Comparison of ENCODE assay signal across 11 cellular contexts in the genomic region with DNA sequence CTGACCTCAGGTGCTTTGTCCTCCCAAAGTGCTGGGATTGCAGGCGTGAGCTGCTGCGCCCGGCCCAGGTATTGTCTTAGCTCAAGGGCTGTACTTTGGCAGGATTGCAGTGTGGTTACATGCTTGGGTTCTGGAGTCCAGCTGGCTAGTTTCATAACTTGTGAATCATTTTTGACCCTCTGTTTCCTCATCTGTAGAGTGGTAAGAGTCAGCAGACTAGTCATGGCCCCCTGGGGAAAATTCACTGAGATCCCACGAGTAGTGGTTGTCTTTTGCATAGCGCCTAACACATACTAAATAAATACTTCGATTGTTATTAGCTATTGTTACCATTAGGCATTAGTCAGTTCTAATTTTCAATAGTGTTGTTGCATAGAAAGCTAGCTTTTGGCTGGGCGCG. TPM values are rescaled to one million over a fixed set of nuclear protein-coding genes. Genes with fewer than 3 reads are reported as not detected.
DNase-seq lines count a peak whose midpoint lies in the region; ATAC-seq and TF ChIP-seq lines count a peak whose summit lies in the region.
"Had no signal": no experiment of that assay in that cellular context is flagged by ENCODE, and none has a peak within 500 bp of the region (broad histone marks: within the 10 kb centered on the region; RNA-seq: fewer than 3 reads in every experiment).

No MANE protein-coding gene starts in this region.

- DNase-seq in T1000 (lab: John Stamatoyannopoulos, UW) (peak; percentile 81), left lobe of liver (ENCODE audit: low spot score) (no peak), middle frontal gyrus (ENCODE audit: extremely low spot score, low spot score) (no peak), MM.1S (no peak)
- DNase-seq: activated CD8-positive, alpha-beta memory T cell treated with anti-CD3 and anti-CD28 coated beads for 24 hours; central memory CD4-positive, alpha-beta T cell; COR-L47; Kasumi-1 had no signal

- H3K27me3 ChIP-seq in MM.1S (replicated peaks; ENCODE audit: insufficient read depth, low read length): no peaks in the 10 kb centered on the region

- no peaks in the 10 kb centered on the region for H3K9me3 ChIP-seq in MM.1S (replicated peaks; ENCODE audit: insufficient read depth, low read length)

- no peak overlapping the region for H3K4me2 ChIP-seq in MM.1S (ENCODE audit: low read depth, low read length)

- no peak overlapping the region for H3K27ac ChIP-seq in MM.1S (ENCODE audit: low read length)

- no peak for TF ChIP-seq CTCF in MM.1S (IDR thresholded peaks at IDR 0.05; ENCODE audit: low read length)

- no peak overlapping the region for H2AFZ ChIP-seq in MM.1S (ENCODE audit: low read length)

- peaks cover 17% of the 10 kb centered on the region; the same call in 1 of the 2 replicates for H3K79me2 ChIP-seq in MM.1S (ENCODE audit: low read length)

- H3K4me3 ChIP-seq in MM.1S (ENCODE audit: low read length): no peak overlapping the region

- no peaks in the 10 kb centered on the region for H4K20me1 ChIP-seq in MM.1S (ENCODE audit: insufficient read depth, low read length)

- no peaks in the 10 kb centered on the region for H3F3A ChIP-seq in MM.1S (ENCODE audit: insufficient read depth, low read length)

- no peaks in the 10 kb centered on the region for H3K36me3 ChIP-seq in MM.1S (replicated peaks; ENCODE audit: insufficient read depth, low read length)

- H3K9me2 ChIP-seq in MM.1S (replicated peaks; ENCODE audit: insufficient read depth, low read length): no peaks in the 10 kb centered on the region

- H3K4me1 ChIP-seq in MM.1S (ENCODE audit: low read length): no peaks in the 10 kb centered on the region

- no peak overlapping the region for H3K9ac ChIP-seq in MM.1S (ENCODE audit: low read length)

- peak; percentile 75 for ATAC-seq in GM18520 (IDR thresholded peaks at IDR 0.05; ENCODE audit: unreplicated experiment)
- peak; percentile 52 for ATAC-seq in left lobe of liver
- ATAC-seq in GM19452 (IDR thresholded peaks at IDR 0.05; ENCODE audit: unreplicated experiment): no peak
- ATAC-seq: Panc1 had no signal

RNA-seq across cellular contexts. Expression of gene PTPA, which starts 14.3 kb away (rescaled TPM):
- 62.3 TPM for total RNA-seq in left lobe of liver

RNA-seq across cellular contexts. Expression of gene CRAT, which starts 14.9 kb away (rescaled TPM):
- total RNA-seq in left lobe of liver: 105 TPM

RNA-seq across cellular contexts. Expression of gene DOLPP1, which starts 44.6 kb away (rescaled TPM):
- total RNA-seq in left lobe of liver: 21.7 TPM

RNA-seq across cellular contexts. Expression of gene IER5L, which starts 52.6 kb away (rescaled TPM):
- 4.5 TPM for total RNA-seq in left lobe of liver
